Comparison of ENCODE assay signal across 6 cellular contexts in genomic region chr7:36355490-36355889, GRCh38.
"Had no signal": no experiment of that assay in that cellular context is flagged by ENCODE, and none has a peak within 500 bp of the region (broad histone marks: within the 10 kb centered on the region; RNA-seq: fewer than 3 reads in every experiment).

No MANE protein-coding gene starts in this region.

- DNase-seq: H9, HCEC 1CT, IMR-90, KG1 had no signal

- H2AFZ ChIP-seq: GM23338 had no signal

- H3K4me3 ChIP-seq: GM23338, K562 had no signal

- ATAC-seq: GM23338, K562 had no signal

- H3K4me2 ChIP-seq: GM23338 had no signal
